Comparison of ENCODE assay signal across 26 cellular contexts in genomic region chr10:101010329-101010728, GRCh38.
"Had no signal": no experiment of that assay in that cellular context is flagged by ENCODE, and none has a peak within 500 bp of the region (broad histone marks: within the 10 kb centered on the region; RNA-seq: fewer than 3 reads in every experiment).

No MANE protein-coding gene starts in this region.

- H3K4me3 Mint-ChIP-seq: naive thymus-derived CD8-positive, alpha-beta T cell; stimulated activated memory B cell treated with anti-CD40 and anti-IgM and Interleukin-4, amounts not matched to agents 10 μg/mL and 1 μg/mL and 100 μg/mL, for 72 hours; stimulated activated naive CD8-positive, alpha-beta T cell treated with anti-CD3 and anti-CD28 coated beads, Interleukin-15, Interleukin-2, amounts not matched to agents 100 ng/mL and 50 ng/mL, for 24 hours had no signal

- H3K27ac ChIP-seq: gastrocnemius medialis, heart right ventricle, psoas muscle, right lobe of liver, spleen, upper lobe of left lung, uterus had no signal

- H3K36me3 ChIP-seq: right lobe of liver, uterus had no signal

- H3K27me3 Mint-ChIP-seq: stimulated activated naive CD8-positive, alpha-beta T cell treated with anti-CD3 and anti-CD28 coated beads, Interleukin-15, Interleukin-2, amounts not matched to agents 100 ng/mL and 50 ng/mL, for 24 hours had no signal

- DNase-seq: central memory CD4-positive, alpha-beta T cell; effector memory CD4-positive, alpha-beta T cell; gastrocnemius medialis; heart right ventricle; hypothalamus; kidney glomerular epithelial cell; mammary epithelial cell; mucosa of descending colon; naive thymus-derived CD8-positive, alpha-beta T cell; nucleus accumbens; retina; right lobe of liver; spleen; stimulated activated CD4-positive, alpha-beta T cell treated with anti-CD3 and anti-CD28 coated beads, Interleukin-15, amount 100 ng/mL, for 24 hours; stimulated activated CD4-positive, alpha-beta T cell treated with anti-CD3 and anti-CD28 coated beads, Interleukin-1b, Interleukin-23, amount 100 ng/mL, for 48 hours; stimulated activated CD4-positive, alpha-beta T cell treated with anti-CD3 and anti-CD28 coated beads, Interleukin-4, amount 100 ng/mL, for 24 hours; uterus had no signal

- ATAC-seq: esophagus mucosa; gastrocnemius medialis; heart right ventricle; left lobe of liver; mucosa of descending colon; naive thymus-derived CD8-positive, alpha-beta T cell; psoas muscle; right lobe of liver; stimulated activated memory B cell treated with anti-CD40 and anti-IgM and Interleukin-4, amounts not matched to agents 10 μg/mL and 1 μg/mL and 100 μg/mL, for 72 hours had no signal

- H3K9me3 ChIP-seq: gastrocnemius medialis, heart right ventricle, mucosa of descending colon, psoas muscle, right lobe of liver, spleen, upper lobe of left lung, uterus had no signal

- H3K9me3 Mint-ChIP-seq: naive thymus-derived CD8-positive, alpha-beta T cell; stimulated activated memory B cell treated with anti-CD40 and anti-IgM and Interleukin-4, amounts not matched to agents 10 μg/mL and 1 μg/mL and 100 μg/mL, for 72 hours; stimulated activated naive CD8-positive, alpha-beta T cell treated with anti-CD3 and anti-CD28 coated beads, Interleukin-15, Interleukin-2, amounts not matched to agents 100 ng/mL and 50 ng/mL, for 24 hours had no signal

- H3K4me3 ChIP-seq: gastrocnemius medialis, heart right ventricle, mucosa of descending colon, psoas muscle, right lobe of liver, spleen, upper lobe of left lung, uterus had no signal

- FAIRE-seq: colon, endometrium, islet of Langerhans had no signal

- H3K27ac Mint-ChIP-seq: naive thymus-derived CD8-positive, alpha-beta T cell; stimulated activated memory B cell treated with anti-CD40 and anti-IgM and Interleukin-4, amounts not matched to agents 10 μg/mL and 1 μg/mL and 100 μg/mL, for 72 hours; stimulated activated naive CD8-positive, alpha-beta T cell treated with anti-CD3 and anti-CD28 coated beads, Interleukin-15, Interleukin-2, amounts not matched to agents 100 ng/mL and 50 ng/mL, for 24 hours had no signal

- H3K27me3 ChIP-seq: gastrocnemius medialis, heart right ventricle, right lobe of liver, upper lobe of left lung, uterus had no signal

- H3K36me3 Mint-ChIP-seq: stimulated activated memory B cell treated with anti-CD40 and anti-IgM and Interleukin-4, amounts not matched to agents 10 μg/mL and 1 μg/mL and 100 μg/mL, for 72 hours had no signal
